ENCODE assay signal across 9 cellular contexts in the genomic region with DNA sequence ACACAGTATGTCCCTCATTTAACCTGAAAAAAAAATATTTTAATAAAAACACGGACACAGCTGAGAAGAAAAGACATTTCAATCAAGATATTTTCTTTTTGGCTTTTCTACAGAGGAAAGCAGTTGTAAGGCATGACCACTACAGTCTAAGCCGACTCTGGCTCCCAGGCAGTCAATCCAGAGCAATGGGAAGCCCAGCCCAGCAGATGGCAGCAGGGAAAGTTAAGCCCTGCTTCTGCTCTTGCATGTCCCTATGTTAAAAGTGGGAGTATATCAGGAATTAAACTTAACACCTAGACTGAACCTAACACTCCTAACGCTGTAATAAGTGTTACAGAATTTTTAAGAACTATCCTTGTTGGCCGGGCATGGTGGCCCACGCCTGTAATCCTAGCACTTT. TPM values are rescaled to one million over a fixed set of nuclear protein-coding genes. Genes with fewer than 3 reads are reported as not detected.
A peak's percentile ranks its signal among the peaks of the same experiment; 100 is the strongest.
DNase-seq lines count a peak whose midpoint lies in the region; ATAC-seq and TF ChIP-seq lines count a peak whose summit lies in the region.
"Had no signal": no experiment of that assay in that cellular context is flagged by ENCODE, and none has a peak within 500 bp of the region (broad histone marks: within the 10 kb centered on the region; RNA-seq: fewer than 3 reads in every experiment).

No MANE protein-coding gene starts in this region.

- H3K4me3 ChIP-seq in LNCaP clone FGC (ENCODE audit: low read depth, low read length) (no peak overlapping the region), choroid plexus epithelial cell (ENCODE audit: low read depth, low read length) (no peak overlapping the region), mucosa of descending colon (no peak overlapping the region)

- no peaks in the 10 kb centered on the region for H3K4me1 ChIP-seq in mucosa of descending colon (ENCODE audit: low read depth)

- no peaks in the 10 kb centered on the region for H3K36me3 ChIP-seq in mucosa of descending colon (ENCODE audit: low read depth)

- no peaks in the 10 kb centered on the region for H3K4me1 Mint-ChIP-seq in stimulated activated naive CD8-positive, alpha-beta T cell treated with anti-CD3 and anti-CD28 coated beads, Interleukin-15, amount 100 ng/mL, for 72 hours

- H3K4me3 Mint-ChIP-seq in stimulated activated naive CD8-positive, alpha-beta T cell treated with anti-CD3 and anti-CD28 coated beads, Interleukin-15, amount 100 ng/mL, for 72 hours, result no peak overlapping the region

- no peaks in the 10 kb centered on the region for H3K9me3 Mint-ChIP-seq in stimulated activated naive CD8-positive, alpha-beta T cell treated with anti-CD3 and anti-CD28 coated beads, Interleukin-15, amount 100 ng/mL, for 72 hours

- DNase-seq in DMS53 treated with DMSO at 0.1 percent for 48 hours (lab: John Stamatoyannopoulos, UW; ENCODE audit: unreplicated experiment) (peak; percentile 3), LNCaP clone FGC (ENCODE audit: low read depth) (no peak), choroid plexus epithelial cell (ENCODE audit: low read depth) (peak; percentile 68), mucosa of descending colon (peak in 1 of 3 donors; percentile 35), LoVo (ENCODE audit: low spot score) (no peak)
- DNase-seq in stimulated activated naive CD8-positive, alpha-beta T cell treated with anti-CD3 and anti-CD28 coated beads, Interleukin-15, amount 100 ng/mL, for 72 hours, result no peak
- DNase-seq: NCI-H774 had no signal

- H3K9me3 ChIP-seq in mucosa of descending colon, result no peaks in the 10 kb centered on the region

- peak; percentile 21 for ATAC-seq in mucosa of descending colon
- no peak for ATAC-seq in stimulated activated naive CD8-positive, alpha-beta T cell treated with anti-CD3 and anti-CD28 coated beads, Interleukin-15, amount 100 ng/mL, for 72 hours
- no peak for ATAC-seq in HG02970 (IDR thresholded peaks at IDR 0.05; ENCODE audit: low FRiP score, unreplicated experiment)
- ATAC-seq in GM21576 (IDR thresholded peaks at IDR 0.05; ENCODE audit: unreplicated experiment), result no peak

- H3K27me3 Mint-ChIP-seq in stimulated activated naive CD8-positive, alpha-beta T cell treated with anti-CD3 and anti-CD28 coated beads, Interleukin-15, amount 100 ng/mL, for 72 hours, result no peaks in the 10 kb centered on the region

- no peak overlapping the region for H3K27ac Mint-ChIP-seq in stimulated activated naive CD8-positive, alpha-beta T cell treated with anti-CD3 and anti-CD28 coated beads, Interleukin-15, amount 100 ng/mL, for 72 hours

- TF ChIP-seq CTCF in LNCaP clone FGC (IDR thresholded peaks at IDR 0.05; ENCODE audit: control insufficient read depth, extremely low read depth, insufficient read depth) (peak; percentile 70), choroid plexus epithelial cell (conservative IDR thresholded peaks at IDR 0.05; ENCODE audit: low read depth, low read length) (peak; percentile 77), mucosa of descending colon (IDR thresholded peaks at IDR 0.05) (no peak)

- intact Hi-C loops in mucosa of descending colon (cut with DNase I, micrococcal nuclease), result no loop called here

RNA-seq across cellular contexts. Expression of a gene that starts 19.5 kb away (rescaled TPM):
- 1 to 10 TPM; 1.0 to 1.8 (median 1.5) TPM for total RNA-seq in mucosa of descending colon

RNA-seq across cellular contexts. Expression of a gene that starts 19.7 kb away (rescaled TPM):
- 10 to 100 TPM; 52.8 to 68.2 (median 56.9) TPM for total RNA-seq in mucosa of descending colon

Comparison
In these comparisons a context has a peak if more than half of its experiments do, and no peak if none do; other contexts are left out.
1. DNase-seq: peak in DMS53 treated with DMSO at 0.1 percent for 48 hours (single experiment) and choroid plexus epithelial cell (single experiment); none in LNCaP clone FGC (single experiment), stimulated activated naive CD8-positive, alpha-beta T cell treated with anti-CD3 and anti-CD28 coated beads, Interleukin-15, amount 100 ng/mL, for 72 hours (0 of 2) and LoVo (single experiment).